Comparison of ENCODE assay signal across 20 cellular contexts in the genomic region with DNA sequence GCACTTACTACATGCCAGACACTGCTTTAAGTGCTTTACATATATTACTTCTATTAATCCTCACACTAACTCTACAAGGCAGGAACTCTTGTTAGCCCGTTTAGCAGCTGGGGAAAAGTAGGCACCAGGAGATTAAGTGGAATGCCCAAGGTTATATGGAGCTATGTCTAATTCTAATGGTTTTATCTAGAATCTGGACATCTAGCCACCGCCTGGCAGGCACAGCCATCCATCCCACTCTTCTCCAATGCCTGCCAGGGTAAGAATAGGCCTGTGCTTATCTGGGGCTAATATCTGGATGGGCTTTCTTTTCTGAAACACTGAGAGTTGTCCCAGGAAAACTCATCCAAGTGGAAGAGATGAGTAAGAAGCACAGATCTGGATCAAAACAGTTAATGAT.
A peak's percentile ranks its signal among the peaks of the same experiment; 100 is the strongest.
DNase-seq lines count a peak whose midpoint lies in the region; ATAC-seq and TF ChIP-seq lines count a peak whose summit lies in the region.
"Had no signal": no experiment of that assay in that cellular context is flagged by ENCODE, and none has a peak within 500 bp of the region (broad histone marks: within the 10 kb centered on the region; RNA-seq: fewer than 3 reads in every experiment).

No MANE protein-coding gene starts in this region.

- TF ChIP-seq CTCF in BE2C (IDR thresholded peaks at IDR 0.05; ENCODE audit: low read depth, low read length) (no peak), VCaP (conservative IDR thresholded peaks at IDR 0.05) (no peak), OCI-LY7 (conservative IDR thresholded peaks at IDR 0.05; ENCODE audit: low read length) (no peak), esophagus squamous epithelium (IDR thresholded peaks at IDR 0.05) (no peak)

- H3K27ac ChIP-seq in VCaP (peak overlapping the region; percentile 10; the same call in 1 of the 2 replicates), OCI-LY7 (ENCODE audit: low read depth, low read length, poor library complexity, severe bottlenecking) (no peak overlapping the region), esophagus squamous epithelium (no peak overlapping the region)
- H3K27ac ChIP-seq: 22Rv1; BLaER1 treated with 17β-estradiol and CSF1 and Interleukin-3, amounts not matched to agents 10 nM and 100 nM; GM23248 had no signal

- H3K4me1 ChIP-seq in BE2C = no peaks in the 10 kb centered on the region
- no peaks in the 10 kb centered on the region for H3K4me1 ChIP-seq in OCI-LY7 (ENCODE audit: insufficient read depth, low read length, poor library complexity, severe bottlenecking)
- H3K4me1 ChIP-seq in esophagus squamous epithelium = no peaks in the 10 kb centered on the region
- H3K4me1 ChIP-seq: BLaER1 treated with 17β-estradiol and CSF1 and Interleukin-3, amounts not matched to agents 10 nM and 100 nM had no signal

- CTCF ChIA-PET in OCI-LY7 (lab: Charles Lee; ENCODE audit: unreplicated experiment) = no interaction called here

- POLR2A ChIA-PET in OCI-LY7 (lab: Charles Lee) = no interaction called here

- H3K9me3 ChIP-seq in BE2C (no peaks in the 10 kb centered on the region), OCI-LY7 (ENCODE audit: low read length) (no peaks in the 10 kb centered on the region), esophagus squamous epithelium (no peaks in the 10 kb centered on the region)
- H3K9me3 ChIP-seq: BLaER1 treated with 17β-estradiol and CSF1 and Interleukin-3, amounts not matched to agents 10 nM and 100 nM had no signal

- H3K27me3 ChIP-seq in BE2C (no peaks in the 10 kb centered on the region), esophagus squamous epithelium (no peaks in the 10 kb centered on the region)
- H3K27me3 ChIP-seq: BLaER1 treated with 17β-estradiol and CSF1 and Interleukin-3, amounts not matched to agents 10 nM and 100 nM had no signal

- no peak overlapping the region for H3K4me3 ChIP-seq in BE2C (ENCODE audit: low read depth, low read length)
- H3K4me3 ChIP-seq in OCI-LY7 (ENCODE audit: low read depth, low read length, poor library complexity, severe bottlenecking) = no peak overlapping the region
- no peak overlapping the region for H3K4me3 ChIP-seq in esophagus squamous epithelium
- H3K4me3 ChIP-seq: BLaER1 treated with 17β-estradiol and CSF1 and Interleukin-3, amounts not matched to agents 10 nM and 100 nM; GM12878; GM23248 had no signal

- BruUV-seq in OCI-LY7 (replicated peaks; lab: Mats Ljungman, UMichigan) = no TSS peak

- WGBS in esophagus squamous epithelium, 2 donors = 62 to 67% methylated on average over 1 to 2 of the region's 2 CpGs

- H3K79me2 ChIP-seq in OCI-LY7 (ENCODE audit: insufficient read depth, low read depth, low read length) = no peaks in the 10 kb centered on the region

- ATAC-seq in HG02852 (IDR thresholded peaks at IDR 0.05; ENCODE audit: unreplicated experiment) (no peak), HG02759 (IDR thresholded peaks at IDR 0.05; ENCODE audit: unreplicated experiment) (no peak)
- ATAC-seq: GM12878, HCT116 had no signal

- intact Hi-C loops in OCI-LY7 (cut with micrococcal nuclease; ENCODE audit: unreplicated experiment) = no loop called here
- intact Hi-C loops in esophagus squamous epithelium (cut with DNase I) = no loop called here

- no peak overlapping the region for H2AFZ ChIP-seq in OCI-LY7 (ENCODE audit: low read length)
- H2AFZ ChIP-seq: GM23248 had no signal

- DNase-seq in BE2C = peak; percentile 17
- DNase-seq in NCI-H82 (lab: John Stamatoyannopoulos, UW) = peak; percentile 80
- peak; percentile 57 for DNase-seq in SK-N-DZ (ENCODE audit: low spot score)
- no peak for DNase-seq in OCI-LY7 (ENCODE audit: low spot score)
- no peak for DNase-seq in esophagus squamous epithelium (lab: John Stamatoyannopoulos, UW)
- DNase-seq: CD4-positive, alpha-beta T cell; CD8-positive, alpha-beta memory T cell; DMS 273 treated with DMSO at 0.1 percent for 48 hours; DMS79; EL; GDM1; GM23248; H7 had no signal

- H3K36me3 ChIP-seq in BE2C = no peaks in the 10 kb centered on the region
- no peaks in the 10 kb centered on the region for H3K36me3 ChIP-seq in OCI-LY7 (ENCODE audit: insufficient read depth, low read length)
- no peaks in the 10 kb centered on the region for H3K36me3 ChIP-seq in esophagus squamous epithelium
- H3K36me3 ChIP-seq: BLaER1 treated with 17β-estradiol and CSF1 and Interleukin-3, amounts not matched to agents 10 nM and 100 nM had no signal

- no peaks in the 10 kb centered on the region for H3K9me2 ChIP-seq in OCI-LY7 (ENCODE audit: insufficient read depth, low read length)

- H3K4me2 ChIP-seq in OCI-LY7 (ENCODE audit: low read length) = no peak overlapping the region
- H3K4me2 ChIP-seq: BLaER1 treated with 17β-estradiol and CSF1 and Interleukin-3, amounts not matched to agents 10 nM and 100 nM had no signal

- H4K20me1 ChIP-seq in OCI-LY7 (ENCODE audit: insufficient read depth, low read length) = no peaks in the 10 kb centered on the region
- H4K20me1 ChIP-seq: BLaER1 treated with 17β-estradiol and CSF1 and Interleukin-3, amounts not matched to agents 10 nM and 100 nM had no signal

- no peak for TF ChIP-seq POLR2A in esophagus squamous epithelium (IDR thresholded peaks at IDR 0.05)

Comparison
In these comparisons a context has a peak if more than half of its experiments do, and no peak if none do; other contexts are left out.
1. DNase-seq: peak in BE2C (single experiment), NCI-H82 (single experiment) and SK-N-DZ (single experiment); none in OCI-LY7 (single experiment) and esophagus squamous epithelium (single experiment).